In the genomic region with DNA sequence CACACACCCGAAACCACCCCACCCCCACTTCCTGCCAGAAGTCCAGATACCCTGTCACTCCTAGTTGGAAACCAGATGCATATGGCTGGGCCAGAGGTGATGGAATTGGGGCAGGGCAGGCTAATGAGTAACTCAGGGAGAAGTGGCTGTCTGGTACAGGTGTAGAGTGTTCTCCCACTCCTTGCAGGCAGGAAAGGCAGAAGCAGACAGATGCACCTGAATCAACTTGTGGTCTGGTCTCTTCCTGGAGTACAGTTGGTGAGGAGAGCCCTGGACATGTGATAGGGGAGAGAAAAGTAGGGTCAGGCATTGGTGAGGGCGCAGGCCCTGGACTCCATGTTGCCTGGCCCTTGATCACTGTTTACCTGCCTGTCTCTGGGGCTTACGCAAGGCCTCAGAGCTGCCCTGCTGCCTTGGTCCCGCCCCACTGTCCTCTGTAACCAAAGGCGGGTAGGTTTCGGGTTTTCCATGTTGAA, we compare ENCODE assay signal across 9 cellular contexts. TPM values are rescaled to one million over a fixed set of nuclear protein-coding genes. Genes with fewer than 3 reads are reported as not detected.
DNase-seq lines count a peak whose midpoint lies in the region; ATAC-seq and TF ChIP-seq lines count a peak whose summit lies in the region.
"Had no signal": no experiment of that assay in that cellular context is flagged by ENCODE, and none has a peak within 500 bp of the region (broad histone marks: within the 10 kb centered on the region; RNA-seq: fewer than 3 reads in every experiment).

No MANE protein-coding gene starts in this region.

- H3K9me3 ChIP-seq in breast epithelium, result no peaks in the 10 kb centered on the region

- no peaks in the 10 kb centered on the region for H3K9me3 Mint-ChIP-seq in stimulated activated memory B cell treated with anti-CD40 and anti-IgM and Interleukin-4, amounts not matched to agents 10 μg/mL and 1 μg/mL and 100 μg/mL, for 72 hours

- TF ChIP-seq CTCF in breast epithelium (IDR thresholded peaks at IDR 0.05), result no peak

- TF ChIP-seq POLR2A in breast epithelium (IDR thresholded peaks at IDR 0.05), result no peak

- no peaks in the 10 kb centered on the region for H3K36me3 ChIP-seq in breast epithelium

- intact Hi-C loops in breast epithelium (cut with DNase I; ENCODE audit: low total_unique reads), result loop anchor here (2.0 kb wide), 1 partner anchor 53 kb away; no protein-coding TSS in a partner anchor

- H3K27me3 Mint-ChIP-seq in stimulated activated memory B cell treated with anti-CD40 and anti-IgM and Interleukin-4, amounts not matched to agents 10 μg/mL and 1 μg/mL and 100 μg/mL, for 72 hours, result no peaks in the 10 kb centered on the region

- no peaks in the 10 kb centered on the region for H3K4me1 ChIP-seq in breast epithelium

- peaks cover 34% of the 10 kb centered on the region for H3K4me1 Mint-ChIP-seq in stimulated activated memory B cell treated with anti-CD40 and anti-IgM and Interleukin-4, amounts not matched to agents 10 μg/mL and 1 μg/mL and 100 μg/mL, for 72 hours

- H3K27ac ChIP-seq in breast epithelium, result peak overlapping the region; percentile 94 to 95

- peak overlapping the region in 2 of 3 donors; percentile 74 to 77 for H3K4me3 ChIP-seq in breast epithelium

- H3K4me3 Mint-ChIP-seq in stimulated activated memory B cell treated with anti-CD40 and anti-IgM and Interleukin-4, amounts not matched to agents 10 μg/mL and 1 μg/mL and 100 μg/mL, for 72 hours, result no peak overlapping the region

- DNase-seq in COLO668 (lab: John Stamatoyannopoulos, UW; ENCODE audit: unreplicated experiment) (peak; percentile 97), LoVo (ENCODE audit: low spot score) (peak; percentile 83), breast epithelium (ENCODE audit: low spot score in 2 of 2) (peak; percentile 58 to 59), mucosa of gallbladder (ENCODE audit: low spot score) (peak; percentile 90), NCI-H1436 treated with DMSO at 0.1 percent for 48 hours (lab: John Stamatoyannopoulos, UW) (no peak)
- DNase-seq: activated gamma-delta T cell treated with Interleukin-2 at 50 U/mL for 16 hours had no signal

- no peaks in the 10 kb centered on the region for H3K36me3 Mint-ChIP-seq in stimulated activated memory B cell treated with anti-CD40 and anti-IgM and Interleukin-4, amounts not matched to agents 10 μg/mL and 1 μg/mL and 100 μg/mL, for 72 hours

- ATAC-seq in stimulated activated memory B cell treated with anti-CD40 and anti-IgM and Interleukin-4, amounts not matched to agents 10 μg/mL and 1 μg/mL and 100 μg/mL, for 72 hours, result no peak
- ATAC-seq in HG02852 (IDR thresholded peaks at IDR 0.05; ENCODE audit: unreplicated experiment) (no peak), HG03442 (IDR thresholded peaks at IDR 0.05; ENCODE audit: unreplicated experiment) (no peak)

- H3K27me3 ChIP-seq in breast epithelium, result no peaks in the 10 kb centered on the region

- no peak overlapping the region for H3K27ac Mint-ChIP-seq in stimulated activated memory B cell treated with anti-CD40 and anti-IgM and Interleukin-4, amounts not matched to agents 10 μg/mL and 1 μg/mL and 100 μg/mL, for 72 hours

RNA-seq across cellular contexts. Expression of gene CGN, which starts 2.5 kb away (rescaled TPM):
- total RNA-seq in breast epithelium (10 to 100 TPM in 2 of 3 donors, under 1 TPM in 1; 0.16 to 28.1 (median 13.4) TPM), mucosa of gallbladder (91.9 TPM)

RNA-seq across cellular contexts. Expression of gene TUFT1, which starts 26.4 kb away (rescaled TPM):
- total RNA-seq in breast epithelium (10 to 100 TPM in 2 of 3 donors, 1 to 10 TPM in 1; 7.2 to 21.2 (median 13.4) TPM), mucosa of gallbladder (16.5 TPM)

RNA-seq across cellular contexts. Expression of gene POGZ, which starts 54.4 kb away (rescaled TPM):
- total RNA-seq in breast epithelium (10 to 100 TPM; 37.0 to 72.6 (median 60.3) TPM), mucosa of gallbladder (108 TPM)
